Comparison of ENCODE assay signal across 8 cellular contexts in genomic region chr6:2764610-2765165, GRCh38. TPM values are rescaled to one million over a fixed set of nuclear protein-coding genes. Genes with fewer than 3 reads are reported as not detected.
DNase-seq lines count a peak whose midpoint lies in the region; ATAC-seq, FAIRE-seq and TF ChIP-seq lines count a peak whose summit lies in the region.

No MANE protein-coding gene starts in this region.

- DNase-seq in NCI-H1417 (lab: John Stamatoyannopoulos, UW), result peak; percentile 70 to 89 (median 80)
- DNase-seq in T-helper 2 cell, result peak in 4 of 5 experiments; percentile 44 to 84 (median 61)
- DNase-seq in GM12878 (ENCODE audit: low read depth, low spot score), result no peak
- DNase-seq in GOT3 (lab: John Stamatoyannopoulos, UW), result no peak

- CTCF ChIA-PET in GM12878 (lab: Yijun Ruan, JAX), result interaction anchor here (1.0 to 3.4 kb wide), 5 partner anchors 9 to 147 kb away, joined by 3 to 24 read pairs (median 4); partner anchors contain the start of gene MYLK4

- ATAC-seq in GM18498 (IDR thresholded peaks at IDR 0.05; ENCODE audit: unreplicated experiment) (peak; percentile 59), HG02588 (IDR thresholded peaks at IDR 0.05; ENCODE audit: unreplicated experiment) (peak; percentile 51), GM12878 (peak; percentile 83)

- POLR2A ChIA-PET in GM12878 (lab: Charles Lee), result interaction anchor here (0.6 kb wide), 1 partner anchor 322 kb away, joined by 3 read pairs; no protein-coding TSS in a partner anchor

- RAD21 ChIA-PET in GM12878 (lab: Charles Lee; ENCODE audit: unreplicated experiment), result interaction anchor here (1.6 kb wide), 1 partner anchor 77 kb away, joined by 4 read pairs; the partner anchor contains the start of gene SERPINB1

- H3K4me3 ChIP-seq in GM12878, result peak overlapping the region; percentile 69
- peak overlapping the region; percentile 63 for H3K4me3 ChIP-seq in iPS-18a (ENCODE audit: low read length)
- H3K4me3 ChIP-seq in skeletal muscle satellite cell (ENCODE audit: low read length), result peak overlapping the region; percentile 85

- peak overlapping the region; percentile 77 for H3K9ac ChIP-seq in GM12878 (ENCODE audit: control insufficient read depth, insufficient read depth, low read length)
- peak overlapping the region; percentile 57 for H3K9ac ChIP-seq in iPS-18a (ENCODE audit: low read length)
- H3K9ac ChIP-seq in skeletal muscle satellite cell (ENCODE audit: low read depth, low read length), result peak overlapping the region; percentile 99

- no peak for TF ChIP-seq CTCF in GM12878 (IDR thresholded peaks at IDR 0.05 in 2 of 3, conservative IDR thresholded peaks at IDR 0.05 in 1 of 3; ENCODE audit: control insufficient read depth in 2 of 3, extremely low read depth in 1 of 3, insufficient read depth in 1 of 3, low read depth in 3 of 3, low read length in 3 of 3)

- peak overlapping the region; percentile 85 for H2AFZ ChIP-seq in GM12878 (ENCODE audit: control insufficient read depth, low read depth, low read length)

- H3K9me3 ChIP-seq in GM12878 (replicated peaks; ENCODE audit: control insufficient read depth, insufficient read depth, low read length) (no peaks in the 10 kb centered on the region; the same call in 2 of the 3 replicates), iPS-18a (ENCODE audit: control insufficient read depth, low read depth, low read length) (no peaks in the 10 kb centered on the region), skeletal muscle satellite cell (replicated peaks; ENCODE audit: low read length) (no peaks in the 10 kb centered on the region)

- peak; percentile 13 for FAIRE-seq in GM12878 (lab: Jason Lieb, UNC)

- peaks cover 0 to 3% of the 10 kb centered on the region in 2 experiments; a peak in 2 of 4 replicates for H3K27me3 ChIP-seq in GM12878 (replicated peaks in 1 of 2; ENCODE audit: control insufficient read depth in 2 of 2, insufficient read depth in 2 of 2, low read length in 1 of 2)
- H3K27me3 ChIP-seq in iPS-18a (ENCODE audit: control insufficient read depth, insufficient read depth, low read length), result no peaks in the 10 kb centered on the region
- no peaks in the 10 kb centered on the region for H3K27me3 ChIP-seq in skeletal muscle satellite cell (ENCODE audit: control insufficient read depth, insufficient read depth, low read length)

- H3K79me2 ChIP-seq in GM12878 (ENCODE audit: control insufficient read depth, insufficient read depth, low read length), result peaks cover 39% of the 10 kb centered on the region

- in situ Hi-C loops in GM12878 (cut with MboI), result no loop called here

- no TSS peak for BruUV-seq in GM12878 (replicated peaks; lab: Mats Ljungman, UMichigan)

- intact Hi-C loops in GM12878 (cut with micrococcal nuclease; ENCODE audit: unreplicated experiment), result no loop called here

- H3K27ac ChIP-seq in GM12878 (ENCODE audit: control insufficient read depth, insufficient read depth) (peak overlapping the region; percentile 54), iPS-18a (ENCODE audit: low read length) (peak overlapping the region; percentile 5)

- H3K36me3 ChIP-seq in GM12878 (ENCODE audit: control insufficient read depth in 2 of 2, insufficient read depth in 2 of 2, low read length in 1 of 2) (no peaks in the 10 kb centered on the region), iPS-18a (ENCODE audit: control insufficient read depth, low read depth, low read length) (no peaks in the 10 kb centered on the region), skeletal muscle satellite cell (ENCODE audit: insufficient read depth, low read length) (no peaks in the 10 kb centered on the region)

- SMC1A ChIA-PET in GM12878 (lab: Charles Lee; ENCODE audit: uncharacterized antibody, unreplicated experiment), result interaction anchor here (1.1 kb wide), 1 partner anchor 76 kb away, joined by 4 read pairs; the partner anchor contains the start of gene SERPINB1

- H3K4me1 ChIP-seq in GM12878 (ENCODE audit: control insufficient read depth, insufficient read depth, low read length) (peaks cover 8% of the 10 kb centered on the region), iPS-18a (ENCODE audit: control insufficient read depth, low read depth, low read length) (peaks cover 16% of the 10 kb centered on the region), skeletal muscle satellite cell (ENCODE audit: control insufficient read depth, insufficient read depth, low read length) (peaks cover 26% of the 10 kb centered on the region)

- no peak for TF ChIP-seq EP300 in GM12878 (IDR thresholded peaks at IDR 0.05; ENCODE audit: borderline replicate concordance in 1 of 2, control insufficient read depth in 1 of 2, low read depth in 2 of 2, low read length in 2 of 2)

- TF ChIP-seq POLR2A in GM12878 (IDR thresholded peaks at IDR 0.05; ENCODE audit: low read depth, low read length), result peak; percentile 85

- no peak for TF ChIP-seq RAD21 in GM12878 (IDR thresholded peaks at IDR 0.05; ENCODE audit: insufficient read depth, low read depth, low read length)

- peaks cover 3% of the 10 kb centered on the region; the same call in 1 of the 2 replicates for H4K20me1 ChIP-seq in GM12878 (ENCODE audit: control insufficient read depth, insufficient read depth)

- H3K4me2 ChIP-seq in GM12878 (ENCODE audit: control insufficient read depth, insufficient read depth) (peak overlapping the region; percentile 99), skeletal muscle satellite cell (ENCODE audit: low read length) (peak overlapping the region; percentile 99)

- WGBS in GM12878 (ENCODE audit: insufficient coverage, insufficient replicate concordance, low lambda C conversion rate, missing lambda C conversion rate), result under 1% methylated on average over 45 of the region's 45 CpGs

TF ChIP-seq in GM12878, 131 proteins besides CTCF, POLR2A, EP300 and RAD21 (continues in another document):
- 0 out of 2 replicates have a peak, but pooled peaks have one; percentile 12 for TF ChIP-seq EED (IDR thresholded peaks at IDR 0.05; ENCODE audit: low read depth)
- peak; percentile 43; the same call in 1 of the 2 replicates for TF ChIP-seq MLLT1 (IDR thresholded peaks at IDR 0.05)
- TF ChIP-seq NR2C1 (IDR thresholded peaks at IDR 0.05), result no peak
- TF ChIP-seq ATF3 (IDR thresholded peaks at IDR 0.05; ENCODE audit: borderline replicate concordance, extremely low read depth, low read depth, low read length), result no peak
- peak; percentile 65; the same call in 1 of the 2 replicates for TF ChIP-seq TAF1 (IDR thresholded peaks at IDR 0.05; ENCODE audit: borderline replicate concordance, low read depth, low read length)

RNA-seq across cellular contexts. Expression of gene WRNIP1, which starts 0.5 kb away (rescaled TPM):
- 21.8 and 24.7 TPM in 2 replicates for total RNA-seq in GM12878 (2013; cell fraction: nucleolus; rRNA removed)
- total RNA-seq in GM12878 (2014; rRNA removed) (26.2 and 29.6 TPM in 2 replicates), GM12878 (2014; rRNA removed; fragmentation: Illumina TruSeq; extraction: Trizol) (23.1 and 23.5 TPM in 2 replicates), GM12878 (2021) (24.9 and 25.1 TPM in 2 replicates)
- polyA plus RNA-seq in GM12878 (2011; ENCODE audit: low read depth), result 8.4 TPM
- polyA plus RNA-seq in GM12878 (2011; rRNA removed) (25.0 and 30.5 TPM in 2 replicates), GM12878 (2014; fragmentation: Illumina TruSeq; extraction: Trizol) (17.8 and 30.2 TPM in 2 replicates), GM12878 (2014; fragmentation: Nextera tagmentation; extraction: Ambion mirVana) (10 to 100 TPM in 1 of 2 experiments, 1 to 10 TPM in 1; 9.3 to 13.6 TPM), GM12878 (2014; rRNA removed) (28.2 and 29.8 TPM in 2 replicates), GM12878 (2016; fragmentation: Nextera tagmentation; extraction: Ambion mirVana) (10 to 100 TPM; 13.1 to 14.2 TPM)
- 39.8 and 46.6 TPM in 2 replicates for polyA plus RNA-seq in GM12878 (2011; cell fraction: cytosol; rRNA removed)
- 40.1 and 56.2 TPM in 2 replicates for polyA plus RNA-seq in GM12878 (2011; cell fraction: nucleus; rRNA removed)
- polyA plus RNA-seq in GM12878 (2012), result 19.7 TPM in 2 replicates
- polyA minus RNA-seq in GM12878 (2011; rRNA and poly(A)+ RNA removed), result 21.8 and 30.3 TPM in 2 replicates
- polyA minus RNA-seq in GM12878 (2011; cell fraction: cytosol; rRNA and poly(A)+ RNA removed), result 7.9 and 9.1 TPM in 2 replicates
- polyA minus RNA-seq in GM12878 (2011; cell fraction: nucleus; rRNA and poly(A)+ RNA removed), result 17.0 and 27.7 TPM in 2 replicates
- 24.6 and 34.9 TPM in 2 replicates for total RNA-seq in skeletal muscle satellite cell (2012; rRNA removed)

RNA-seq across cellular contexts. Expression of gene MYLK4, which starts 14.0 kb away (rescaled TPM):
- 0.07 and 0.08 TPM in 2 replicates for total RNA-seq in GM12878 (2013; cell fraction: nucleolus; rRNA removed)
- total RNA-seq in GM12878 (2014; rRNA removed), result under 0.01 TPM in 2 replicates
- total RNA-seq in GM12878 (2014; rRNA removed; fragmentation: Illumina TruSeq; extraction: Trizol), result 0.04 and 0.09 TPM in 2 replicates
- total RNA-seq in GM12878 (2021), result 0.05 TPM in 2 replicates
- polyA plus RNA-seq in GM12878 (2011; ENCODE audit: low read depth), result not detected
- 0.05 and 0.06 TPM in 2 replicates for polyA plus RNA-seq in GM12878 (2011; rRNA removed)
- 0.03 and 0.04 TPM in 2 replicates for polyA plus RNA-seq in GM12878 (2011; cell fraction: cytosol; rRNA removed)
- 0.15 TPM in 2 replicates for polyA plus RNA-seq in GM12878 (2011; cell fraction: nucleus; rRNA removed)
- polyA plus RNA-seq in GM12878 (2012), result 0.07 TPM in 2 replicates
- polyA plus RNA-seq in GM12878 (2014; fragmentation: Illumina TruSeq; extraction: Trizol), result 0.06 and 0.11 TPM in 2 replicates
- polyA plus RNA-seq in GM12878 (2014; fragmentation: Nextera tagmentation; extraction: Ambion mirVana), result under 1 TPM; under 0.01 to 0.05 TPM
- polyA plus RNA-seq in GM12878 (2014; rRNA removed), result 0.03 and 0.09 TPM in 2 replicates
- polyA plus RNA-seq in GM12878 (2016; fragmentation: Nextera tagmentation; extraction: Ambion mirVana), result under 1 TPM in 1 of 2 experiments, not detected in 1; 0.09 TPM
- polyA minus RNA-seq in GM12878 (2011; rRNA and poly(A)+ RNA removed), result 0.05 TPM in 1 of 2 replicates, not detected in the other
- polyA minus RNA-seq in GM12878 (2011; cell fraction: cytosol; rRNA and poly(A)+ RNA removed), result not detected in 2 replicates
- 0.10 TPM in 1 of 2 replicates, not detected in the other for polyA minus RNA-seq in GM12878 (2011; cell fraction: nucleus; rRNA and poly(A)+ RNA removed)
- total RNA-seq in skeletal muscle satellite cell (2012; rRNA removed), result 0.22 and 0.25 TPM in 2 replicates

Comparison
In these comparisons a context has a peak if more than half of its experiments do, and no peak if none do; other contexts are left out.
1. DNase-seq: peak in NCI-H1417 (3 of 3) and T-helper 2 cell (4 of 5); none in GM12878 (single experiment) and GOT3 (single experiment).
2. Peak in every context shown above with its lines, with median percentiles within 50 percentile points of each other: ATAC-seq, H3K4me3 ChIP-seq and H3K9ac ChIP-seq.